In genomic region chr13:65064967-65065366, GRCh38 we compare ENCODE assay signal across 25 cellular contexts.
"Had no signal": no experiment of that assay in that cellular context is flagged by ENCODE, and none has a peak within 500 bp of the region (broad histone marks: within the 10 kb centered on the region; RNA-seq: fewer than 3 reads in every experiment).

No MANE protein-coding gene starts in this region.

- ATAC-seq: foreskin keratinocyte; left cardiac atrium; lower lobe of right lung; natural killer cell; stimulated activated naive B cell treated with anti-CD40 and anti-IgM and Interleukin-4, amounts not matched to agents 10 μg/mL and 1 μg/mL and 100 μg/mL, for 72 hours; stimulated activated naive CD8-positive, alpha-beta T cell treated with anti-CD3 and anti-CD28 coated beads, Interleukin-15, amount 100 ng/mL, for 72 hours had no signal

- H3K27ac ChIP-seq: foreskin keratinocyte, hepatocyte, left ventricle myocardium inferior, lower lobe of right lung, ovary, right atrium auricular region, sigmoid colon, skin epidermis, thoracic aorta had no signal

- H3K4me1 ChIP-seq: foreskin keratinocyte, left ventricle myocardium inferior, lower lobe of right lung, right atrium auricular region had no signal

- H3K27ac Mint-ChIP-seq: endodermal cell; memory B cell; mesothelial cell of epicardium; natural killer cell; stimulated activated naive B cell treated with anti-CD40 and anti-IgM and Interleukin-4, amounts not matched to agents 10 μg/mL and 1 μg/mL and 100 μg/mL, for 72 hours; stimulated activated naive CD8-positive, alpha-beta T cell treated with anti-CD3 and anti-CD28 coated beads, Interleukin-15, amount 100 ng/mL, for 72 hours had no signal

- H3K79me2 ChIP-seq: hepatocyte had no signal

- DNase-seq: effector CD4-positive, alpha-beta T cell; endodermal cell; erythroblast; foreskin keratinocyte; head of caudate nucleus; left cardiac atrium; left ventricle myocardium inferior; lower lobe of right lung; natural killer cell; nucleus accumbens; ovary; sigmoid colon; stimulated activated CD4-positive, alpha-beta T cell treated with anti-CD3 and anti-CD28 coated beads, Interleukin-2, amount 100 ng/mL, for 24 hours; stimulated activated CD4-positive, alpha-beta T cell treated with anti-CD3 and anti-CD28 coated beads, Interleukin-4, amount 100 ng/mL, for 4 hours; stimulated activated naive B cell treated with anti-CD40 and anti-IgM and Interleukin-4, amounts not matched to agents 10 μg/mL and 1 μg/mL and 100 μg/mL, for 72 hours; stimulated activated naive CD8-positive, alpha-beta T cell treated with anti-CD3 and anti-CD28 coated beads, Interleukin-15, amount 100 ng/mL, for 72 hours; substantia nigra; trophoblast cell had no signal

- H3K27me3 ChIP-seq: foreskin keratinocyte, hepatocyte, ovary, right atrium auricular region, sigmoid colon had no signal

- H3K27me3 Mint-ChIP-seq: memory B cell; stimulated activated naive B cell treated with anti-CD40 and anti-IgM and Interleukin-4, amounts not matched to agents 10 μg/mL and 1 μg/mL and 100 μg/mL, for 72 hours; stimulated activated naive CD8-positive, alpha-beta T cell treated with anti-CD3 and anti-CD28 coated beads, Interleukin-15, amount 100 ng/mL, for 72 hours had no signal

- H3K4me3 Mint-ChIP-seq: endodermal cell; memory B cell; mesothelial cell of epicardium; natural killer cell; neural crest cell; stimulated activated naive B cell treated with anti-CD40 and anti-IgM and Interleukin-4, amounts not matched to agents 10 μg/mL and 1 μg/mL and 100 μg/mL, for 72 hours; stimulated activated naive CD8-positive, alpha-beta T cell treated with anti-CD3 and anti-CD28 coated beads, Interleukin-15, amount 100 ng/mL, for 72 hours had no signal

- H3K36me3 ChIP-seq: left ventricle myocardium inferior, lower lobe of right lung, ovary, right atrium auricular region, sigmoid colon, thoracic aorta had no signal

- H3K4me3 ChIP-seq: hepatocyte, left ventricle myocardium inferior, lower lobe of right lung, ovary, right atrium auricular region, sigmoid colon, skin epidermis, thoracic aorta had no signal

- H3K4me1 Mint-ChIP-seq: endodermal cell; memory B cell; natural killer cell; neural crest cell; stimulated activated naive B cell treated with anti-CD40 and anti-IgM and Interleukin-4, amounts not matched to agents 10 μg/mL and 1 μg/mL and 100 μg/mL, for 72 hours; stimulated activated naive CD8-positive, alpha-beta T cell treated with anti-CD3 and anti-CD28 coated beads, Interleukin-15, amount 100 ng/mL, for 72 hours had no signal

- H3K36me3 Mint-ChIP-seq: memory B cell; mesothelial cell of epicardium; natural killer cell; stimulated activated naive B cell treated with anti-CD40 and anti-IgM and Interleukin-4, amounts not matched to agents 10 μg/mL and 1 μg/mL and 100 μg/mL, for 72 hours had no signal

- H2AFZ ChIP-seq: hepatocyte had no signal

- H3K9me3 ChIP-seq: lower lobe of right lung, ovary, right atrium auricular region, sigmoid colon, thoracic aorta had no signal

- H3K4me2 ChIP-seq: hepatocyte had no signal
